Comparison of ENCODE assay signal across 22 cellular contexts in genomic region chr17:2937331-2938003, GRCh38.
DNase-seq lines count a peak whose midpoint lies in the region; ATAC-seq, FAIRE-seq and TF ChIP-seq lines count a peak whose summit lies in the region.
"Had no signal": no experiment of that assay in that cellular context is flagged by ENCODE, and none has a peak within 500 bp of the region (broad histone marks: within the 10 kb centered on the region; RNA-seq: fewer than 3 reads in every experiment).

No MANE protein-coding gene starts in this region.

- TF ChIP-seq POLR2A in heart left ventricle (IDR thresholded peaks at IDR 0.05) (no peak), H1 (IDR thresholded peaks at IDR 0.05; ENCODE audit: control extremely low read depth in 1 of 2, low read depth in 2 of 2, low read length in 2 of 2) (no peak)

- H3K9me3 ChIP-seq in heart left ventricle (no peaks in the 10 kb centered on the region), PC-3 (ENCODE audit: low read length) (no peaks in the 10 kb centered on the region), H1 (ENCODE audit: insufficient read depth in 2 of 2, low read depth in 1 of 2, low read length in 1 of 2) (no peaks in the 10 kb centered on the region)

- H3K4me2 ChIP-seq in PC-3 (ENCODE audit: low read length) (no peak overlapping the region), H1 (ENCODE audit: insufficient read depth in 1 of 2, low read depth in 2 of 2, low read length in 2 of 2) (no peak overlapping the region)

- H4K20me1 ChIP-seq in PC-3 (ENCODE audit: low read length) (no peaks in the 10 kb centered on the region), H1 (replicated peaks in 1 of 2; ENCODE audit: control insufficient read depth in 1 of 2, insufficient read depth in 2 of 2, low read length in 2 of 2) (peaks cover 0 to 3% of the 10 kb centered on the region in 2 experiments)

- H3K27me3 ChIP-seq in heart left ventricle (no peaks in the 10 kb centered on the region), PC-3 (ENCODE audit: low read length) (no peaks in the 10 kb centered on the region), H1 (replicated peaks in 1 of 4; ENCODE audit: control insufficient read depth in 3 of 4, extremely low read depth in 1 of 4, insufficient read depth in 3 of 4, low read length in 3 of 4) (no peaks in the 10 kb centered on the region)

- H3K27me3 Mint-ChIP-seq in progenitor cell of endocrine pancreas, result no peaks in the 10 kb centered on the region
- H3K27me3 Mint-ChIP-seq: naive thymus-derived CD4-positive, alpha-beta T cell had no signal

- H3K23me2 ChIP-seq in H1 (ENCODE audit: low read depth, low read length), result no peaks in the 10 kb centered on the region

- peak overlapping the region; percentile 8; the same call in 1 of the 2 replicates for H4K8ac ChIP-seq in H1 (ENCODE audit: extremely low read depth, insufficient read depth, low read length)

- peak overlapping the region; percentile 75; the same call in 1 of the 2 replicates for H2BK12ac ChIP-seq in H1 (ENCODE audit: low read depth, low read length)

- no peak overlapping the region for H3K23ac ChIP-seq in H1 (ENCODE audit: insufficient read length)

- H3K56ac ChIP-seq in H1 (replicated peaks; ENCODE audit: insufficient read length, low read depth, low read length), result no peak overlapping the region

- DNase-seq in Right ventricle myocardium superior, result peak; percentile 33
- no peak for DNase-seq in heart left ventricle
- no peak for DNase-seq in PC-3
- DNase-seq in H1 (ENCODE audit: low read depth in 1 of 2, low spot score in 2 of 2), result no peak
- no peak for DNase-seq in progenitor cell of endocrine pancreas (ENCODE audit: low spot score, unreplicated experiment)
- DNase-seq in T-helper 1 cell, result no peak
- DNase-seq: activated CD4-positive, alpha-beta T cell treated with anti-CD3 and anti-CD28 coated beads for 48 hours; activated naive CD8-positive, alpha-beta T cell treated with anti-CD3 and anti-CD28 coated beads, Interleukin-2, amount 10 ng/mL, durations not matched to agents 7 days and 5 days; cerebellar nuclear complex; erythroblast; left ventricle myocardium superior; naive thymus-derived CD4-positive, alpha-beta T cell; NCI-H446; retina; stimulated activated CD4-positive, alpha-beta T cell treated with anti-CD3 and anti-CD28 coated beads, Interleukin-4, amount 100 ng/mL, for 24 hours; T-helper 9 cell had no signal

- H2BK20ac ChIP-seq in H1 (ENCODE audit: low read length), result no peak overlapping the region

- TF ChIP-seq RAD21 in H1 (IDR thresholded peaks at IDR 0.05 in 1 of 2, conservative IDR thresholded peaks at IDR 0.05 in 1 of 2; ENCODE audit: low read depth in 2 of 2, low read length in 2 of 2), result no peak

- no peaks in the 10 kb centered on the region for H3K9me3 Mint-ChIP-seq in progenitor cell of endocrine pancreas (ENCODE audit: low read depth)
- H3K9me3 Mint-ChIP-seq: activated naive CD8-positive, alpha-beta T cell treated with anti-CD3 and anti-CD28 coated beads, Interleukin-2, amount 10 ng/mL, durations not matched to agents 7 days and 5 days; naive thymus-derived CD4-positive, alpha-beta T cell; stimulated activated memory B cell treated with anti-CD40 and anti-IgM and Interleukin-4, amounts not matched to agents 10 μg/mL and 1 μg/mL and 100 μg/mL, for 72 hours had no signal

- H3K36me3 ChIP-seq in heart left ventricle (peaks cover 0 to 4% (median 0%) of the 10 kb centered on the region in 9 donors), PC-3 (ENCODE audit: low read depth, low read length) (no peaks in the 10 kb centered on the region), H1 (ENCODE audit: control insufficient read depth in 2 of 4, insufficient read depth in 4 of 4, low read length in 3 of 4) (peaks cover 0 to 4% (median 2%) of the 10 kb centered on the region in 4 experiments; a peak in 2 of 8 replicates)

- no peak for ATAC-seq in Right ventricle myocardium superior (ENCODE audit: poor library complexity)
- ATAC-seq in heart left ventricle, result no peak
- peak; percentile 48; the same call in 1 of the 2 replicates for ATAC-seq in PC-3
- ATAC-seq in HG02763 (IDR thresholded peaks at IDR 0.05; ENCODE audit: unreplicated experiment), result no peak
- no peak for ATAC-seq in GM18861 (IDR thresholded peaks at IDR 0.05; ENCODE audit: unreplicated experiment)
- ATAC-seq: left ventricle myocardium superior; naive thymus-derived CD4-positive, alpha-beta T cell; stimulated activated memory B cell treated with anti-CD40 and anti-IgM and Interleukin-4, amounts not matched to agents 10 μg/mL and 1 μg/mL and 100 μg/mL, for 72 hours had no signal

- H3K27ac Mint-ChIP-seq in progenitor cell of endocrine pancreas, result peak overlapping the region; percentile 29
- H3K27ac Mint-ChIP-seq: activated naive CD8-positive, alpha-beta T cell treated with anti-CD3 and anti-CD28 coated beads, Interleukin-2, amount 10 ng/mL, durations not matched to agents 7 days and 5 days had no signal

- no TSS peak for BruUV-seq in PC-3 (replicated peaks; lab: Mats Ljungman, UMichigan)

- H3K79me2 ChIP-seq in PC-3 (ENCODE audit: low read length), result no peaks in the 10 kb centered on the region
- H3K79me2 ChIP-seq in H1 (ENCODE audit: control insufficient read depth in 1 of 2, insufficient read depth in 2 of 2, low read length in 2 of 2), result peaks cover 0 to 10% of the 10 kb centered on the region in 2 experiments; a peak in 2 of 4 replicates

- no peak overlapping the region for H3K14ac ChIP-seq in H1 (ENCODE audit: insufficient read length)

- no peak for TF ChIP-seq EP300 in H1 (IDR thresholded peaks at IDR 0.05; ENCODE audit: borderline replicate concordance in 1 of 2, low read depth in 2 of 2, low read length in 2 of 2)

- H2BK15ac ChIP-seq in H1 (ENCODE audit: low read length), result 0 out of 2 replicates have a peak overlapping the region, but pooled peaks have one; percentile 46

- H3K4me1 ChIP-seq in heart left ventricle (peaks cover 0 to 17% (median 0%) of the 10 kb centered on the region in 12 donors), PC-3 (ENCODE audit: insufficient read depth, low read length) (0 out of 2 replicates have a peak, but pooled peaks cover 4% of the 10 kb centered on the region), H1 (replicated peaks in 1 of 4; ENCODE audit: control insufficient read depth in 3 of 4, insufficient read depth in 4 of 4, low read length in 3 of 4) (peaks cover 0 to 9% (median 4%) of the 10 kb centered on the region in 4 experiments; a peak in 3 of 7 replicates)

- POLR2A ChIA-PET in PC-3 (lab: Charles Lee; ENCODE audit: unreplicated experiment), result interaction anchor here (0.7 kb wide), 1 partner anchor 28 kb away, joined by 4 read pairs; no protein-coding TSS in a partner anchor
- POLR2A ChIA-PET in H1 (lab: Charles Lee; ENCODE audit: partially characterized antibody), result interaction anchor here (0.8 to 1.3 kb wide), 4 partner anchors 13 to 95 kb away, joined by 3 to 5 read pairs (median 4); no protein-coding TSS in a partner anchor

- H3K4me3 Mint-ChIP-seq in progenitor cell of endocrine pancreas (ENCODE audit: low read depth), result no peak overlapping the region
- H3K4me3 Mint-ChIP-seq: activated naive CD8-positive, alpha-beta T cell treated with anti-CD3 and anti-CD28 coated beads, Interleukin-2, amount 10 ng/mL, durations not matched to agents 7 days and 5 days; naive thymus-derived CD4-positive, alpha-beta T cell; stimulated activated memory B cell treated with anti-CD40 and anti-IgM and Interleukin-4, amounts not matched to agents 10 μg/mL and 1 μg/mL and 100 μg/mL, for 72 hours had no signal

- no peak for FAIRE-seq in H1 (lab: Jason Lieb, UNC)
- FAIRE-seq: A204.1, D721Med, urothelium cell line had no signal

- no peak overlapping the region for H4K5ac ChIP-seq in H1 (ENCODE audit: insufficient read length, low read depth, low read length)

- H3K27ac ChIP-seq in heart left ventricle, result no peak overlapping the region
- no peak overlapping the region for H3K27ac ChIP-seq in PC-3 (ENCODE audit: low read length)
- H3K27ac ChIP-seq in H1 (ENCODE audit: low read depth, low read length), result no peak overlapping the region

- intact Hi-C loops in Right ventricle myocardium superior (cut with DNase I) (no loop called here), heart left ventricle (cut with DNase I) (loop anchor here in 4 of 10 donors (5.0 to 10.0 kb wide), 4 partner anchors 50 to 83 kb away; no protein-coding TSS in a partner anchor), PC-3 (cut with micrococcal nuclease) (no loop called here)

- H2BK5ac ChIP-seq in H1 (ENCODE audit: low read depth, low read length), result peak overlapping the region; percentile 66

- H2AFZ ChIP-seq in PC-3 (ENCODE audit: low read length) (no peak overlapping the region), H1 (ENCODE audit: low read length) (no peak overlapping the region)

- peaks cover 8% of the 10 kb centered on the region for H3K36me3 Mint-ChIP-seq in progenitor cell of endocrine pancreas (ENCODE audit: insufficient read depth)
- H3K36me3 Mint-ChIP-seq: activated naive CD8-positive, alpha-beta T cell treated with anti-CD3 and anti-CD28 coated beads, Interleukin-2, amount 10 ng/mL, durations not matched to agents 7 days and 5 days had no signal

- TF ChIP-seq CTCF in heart left ventricle (IDR thresholded peaks at IDR 0.05) (peak in 4 of 12 donors; percentile 7 to 23 (median 10)), PC-3 (conservative IDR thresholded peaks at IDR 0.05; ENCODE audit: low read depth, low read length) (peak; percentile 32), H1 (IDR thresholded peaks at IDR 0.05; ENCODE audit: control extremely low read depth in 1 of 3, insufficient read depth in 1 of 3, low read depth in 1 of 3, low read length in 3 of 3) (no peak), progenitor cell of endocrine pancreas (IDR thresholded peaks at IDR 0.05; ENCODE audit: unreplicated experiment) (no peak)

- WGBS in heart left ventricle, 4 donors, result 41 to 54% (median 52%) methylated on average over 10 of the region's 10 CpGs
- WGBS in H1 (ENCODE audit: extremely low coverage in 1 of 2, insufficient coverage in 1 of 2, insufficient read length in 1 of 2, insufficient replicate concordance in 2 of 2, low coverage in 1 of 2, low lambda C conversion rate in 2 of 2, missing lambda C conversion rate in 1 of 2), 2 experiments, result 82% methylated on average over 10 of the region's 10 CpGs; no CpG with 5 or more reads in 1 of the 2 experiments

- H3K4ac ChIP-seq in H1 (replicated peaks; ENCODE audit: insufficient read length, low read depth, low read length), result no peak overlapping the region

- H2BK120ac ChIP-seq in H1 (replicated peaks; ENCODE audit: low read depth, low read length), result no peak overlapping the region

- H3K9me2 ChIP-seq in PC-3 (replicated peaks; ENCODE audit: low read length), result no peaks in the 10 kb centered on the region

- H4K91ac ChIP-seq in H1 (replicated peaks; ENCODE audit: insufficient read length, low read length), result no peak overlapping the region

- H2AK5ac ChIP-seq in H1 (ENCODE audit: low read depth, low read length), result no peak overlapping the region

- peaks cover 16% of the 10 kb centered on the region for H3K79me1 ChIP-seq in H1 (ENCODE audit: low read depth, low read length)

- peaks cover 25% of the 10 kb centered on the region for H3K4me1 Mint-ChIP-seq in progenitor cell of endocrine pancreas (ENCODE audit: low read depth)

- H3K9ac ChIP-seq in PC-3 (ENCODE audit: low read length) (no peak overlapping the region), H1 (replicated peaks in 1 of 4; ENCODE audit: extremely low read depth in 1 of 4, low read depth in 3 of 4, low read length in 3 of 4) (no peak overlapping the region)

- no peaks in the 10 kb centered on the region for H3F3A ChIP-seq in PC-3 (ENCODE audit: low read length, unreplicated experiment)

- H3K18ac ChIP-seq in H1 (ENCODE audit: extremely low read depth, low read length), result no peak overlapping the region

- CTCF ChIA-PET in PC-3 (lab: Charles Lee), result no interaction called here
- CTCF ChIA-PET in H1 (lab: Charles Lee; ENCODE audit: partially characterized antibody), result interaction anchor here (0.5 to 18.1 kb wide), 10 partner anchors 11 to 935 kb away, joined by 3 to 233 read pairs (median 5); no protein-coding TSS in a partner anchor

- H3K4me3 ChIP-seq in heart left ventricle (no peak overlapping the region), PC-3 (ENCODE audit: low read length) (no peak overlapping the region), H1 (ENCODE audit: extremely low read depth in 1 of 4, insufficient read depth in 2 of 4, low read depth in 3 of 4, low read length in 4 of 4) (no peak overlapping the region)
